In genomic region chr11:66855574-66856495, GRCh38 we compare ENCODE assay signal across 8 cellular contexts. TPM values are rescaled to one million over a fixed set of nuclear protein-coding genes. Genes with fewer than 3 reads are reported as not detected.
DNase-seq lines count a peak whose midpoint lies in the region; ATAC-seq, FAIRE-seq and TF ChIP-seq lines count a peak whose summit lies in the region.

No MANE protein-coding gene starts in this region.

- peak overlapping the region; percentile 76 for H3K27ac Mint-ChIP-seq in activated B cell treated with CpG ODN at 0.5 μM for 24 hours
- H3K27ac Mint-ChIP-seq in dendritic cell treated with granulocyte-macrophage colony-stimulating factor and Interleukin-4, amounts not matched to agents 40 ng/mL and 50 ng/mL, for 4 days = peak overlapping the region; percentile 98

- TF ChIP-seq CTCF in activated B cell treated with CpG ODN at 0.5 μM for 24 hours (IDR thresholded peaks at IDR 0.05) (no peak), HepG2 (CRISPR knock-in tag; IDR thresholded peaks at IDR 0.05) (no peak)

- peaks cover 11% of the 10 kb centered on the region for H3K4me1 ChIP-seq in HepG2 (ENCODE audit: insufficient read depth, low read length)

- peak overlapping the region; percentile 71 for H3K4me2 ChIP-seq in HepG2 (ENCODE audit: low read depth, low read length)

- intact Hi-C loops in activated B cell treated with CpG ODN at 0.5 μM for 24 hours (cut with micrococcal nuclease) (loop anchor here (1.0 kb wide), 2 partner anchors 12 to 13 kb away; partner anchors contain the start of gene RCE1), HepG2 (cut with micrococcal nuclease; ENCODE audit: unreplicated experiment) (no loop called here)
- intact Hi-C loops in dendritic cell treated with granulocyte-macrophage colony-stimulating factor and Interleukin-4, amounts not matched to agents 40 ng/mL and 50 ng/mL, for 4 days (cut with micrococcal nuclease) = loop anchor here (5.0 kb wide), 1 partner anchor 101 kb away; the partner anchor contains the start of gene PC

- H3K9me3 ChIP-seq in HepG2 (ENCODE audit: low read length) = no peaks in the 10 kb centered on the region

- in situ Hi-C loops in HepG2 (cut with HindIII; ENCODE audit: extremely low pct_ligation_motif_present, low pct_unique_long_range_greater_than_20kb) = no loop called here

- peaks cover 16% of the 10 kb centered on the region for H3K4me1 Mint-ChIP-seq in activated B cell treated with CpG ODN at 0.5 μM for 24 hours
- H3K4me1 Mint-ChIP-seq in dendritic cell treated with granulocyte-macrophage colony-stimulating factor and Interleukin-4, amounts not matched to agents 40 ng/mL and 50 ng/mL, for 4 days (ENCODE audit: low read depth) = peaks cover 53% of the 10 kb centered on the region

- H3K9me3 Mint-ChIP-seq in activated B cell treated with CpG ODN at 0.5 μM for 24 hours = no peaks in the 10 kb centered on the region
- H3K9me3 Mint-ChIP-seq in dendritic cell treated with granulocyte-macrophage colony-stimulating factor and Interleukin-4, amounts not matched to agents 40 ng/mL and 50 ng/mL, for 4 days = no peaks in the 10 kb centered on the region

- H3K4me3 Mint-ChIP-seq in activated B cell treated with CpG ODN at 0.5 μM for 24 hours = peak overlapping the region; percentile 86
- peak overlapping the region; percentile 94 for H3K4me3 Mint-ChIP-seq in dendritic cell treated with granulocyte-macrophage colony-stimulating factor and Interleukin-4, amounts not matched to agents 40 ng/mL and 50 ng/mL, for 4 days

- 86% methylated on average over 21 of the region's 51 CpGs for WGBS in HepG2 (ENCODE audit: low lambda C conversion rate)

- H3K9ac ChIP-seq in HepG2 (ENCODE audit: insufficient read depth, low read depth, low read length) = peak overlapping the region; percentile 53

- no peaks in the 10 kb centered on the region for H3K27me3 Mint-ChIP-seq in activated B cell treated with CpG ODN at 0.5 μM for 24 hours
- no peaks in the 10 kb centered on the region for H3K27me3 Mint-ChIP-seq in dendritic cell treated with granulocyte-macrophage colony-stimulating factor and Interleukin-4, amounts not matched to agents 40 ng/mL and 50 ng/mL, for 4 days

- no peak for TF ChIP-seq RAD21 in HepG2 (CRISPR knock-in tag; IDR thresholded peaks at IDR 0.05)

- H3K27me3 ChIP-seq in HepG2 (ENCODE audit: control insufficient read depth in 1 of 2, insufficient read depth in 2 of 2, low read length in 2 of 2) = no peaks in the 10 kb centered on the region

- BruUV-seq in HepG2 (replicated peaks; lab: Mats Ljungman, UMichigan) = no TSS peak

- no peak for FAIRE-seq in HepG2 (lab: Jason Lieb, UNC)

- CTCF ChIA-PET in activated B cell treated with CpG ODN at 0.5 μM for 24 hours (lab: Charles Lee) = interaction anchor here (0.8 to 1.3 kb wide), 2 partner anchors 160 to 178 kb away, joined by 3 read pairs; partner anchors contain the start of gene RBM4B
- CTCF ChIA-PET in HepG2 (lab: Yijun Ruan, JAX; ENCODE audit: low intra/inter-chr PET ratio, low total read pairs) = no interaction called here

- H3K79me2 ChIP-seq in HepG2 (ENCODE audit: insufficient read depth, low read length) = no peaks in the 10 kb centered on the region

- TF ChIP-seq EP300 in HepG2 (IDR thresholded peaks at IDR 0.05; ENCODE audit: low read depth in 2 of 2, low read length in 2 of 2) (no peak), HepG2 (CRISPR knock-in tag; IDR thresholded peaks at IDR 0.05; ENCODE audit: borderline replicate concordance) (no peak)

- peak in 1 of 2 experiments; percentile 58; a peak in 2 of 4 replicates for TF ChIP-seq POLR2A in HepG2 (IDR thresholded peaks at IDR 0.05; ENCODE audit: insufficient read depth in 1 of 2, low read depth in 2 of 2, low read length in 2 of 2)

- POLR2A ChIA-PET in activated B cell treated with CpG ODN at 0.5 μM for 24 hours (lab: Charles Lee) = interaction anchor here (0.6 to 6.2 kb wide), 10 partner anchors 9 to 484 kb away, joined by 3 to 123 read pairs (median 4); partner anchors contain the start of genes DPP3, PELI3, RBM14 and RBM4
- POLR2A ChIA-PET in HepG2 (lab: Yijun Ruan, JAX) = interaction anchor here (0.8 to 2.7 kb wide), 6 partner anchors 9 to 178 kb away, joined by 3 to 24 read pairs (median 4); partner anchors contain the start of genes C11orf86, RBM4B and RCE1

- no peaks in the 10 kb centered on the region for H3K36me3 Mint-ChIP-seq in activated B cell treated with CpG ODN at 0.5 μM for 24 hours (ENCODE audit: low read depth)
- H3K36me3 Mint-ChIP-seq in dendritic cell treated with granulocyte-macrophage colony-stimulating factor and Interleukin-4, amounts not matched to agents 40 ng/mL and 50 ng/mL, for 4 days (ENCODE audit: low read depth) = peaks cover 49% of the 10 kb centered on the region

- peak; percentile 98 for DNase-seq in AG08395 (ENCODE audit: low spot score)
- DNase-seq in NCI-H2227 treated with DMSO at 0.1 percent for 48 hours (lab: John Stamatoyannopoulos, UW) = peak; percentile 85
- no peak for DNase-seq in activated B cell treated with CpG ODN at 0.5 μM for 24 hours
- peak; percentile 62 for DNase-seq in HepG2 (ENCODE audit: low spot score)
- peak; percentile 82 to 92 for DNase-seq in stimulated activated CD4-positive, alpha-beta T cell treated with anti-CD3 and anti-CD28 coated beads, Interleukin-2, amount 100 ng/mL, for 24 hours

- peak overlapping the region; percentile 43 for H3K27ac ChIP-seq in HepG2 (ENCODE audit: extremely low read length, insufficient read depth, low read length)

- ATAC-seq in GM18867 (IDR thresholded peaks at IDR 0.05; ENCODE audit: unreplicated experiment) = peak; percentile 75
- peak; percentile 71 for ATAC-seq in HG03103 (IDR thresholded peaks at IDR 0.05; ENCODE audit: low read depth, unreplicated experiment)
- ATAC-seq in activated B cell treated with CpG ODN at 0.5 μM for 24 hours (ENCODE audit: low read depth) = peak; percentile 86
- peak; percentile 74 for ATAC-seq in HepG2

- no peaks in the 10 kb centered on the region for H4K20me1 ChIP-seq in HepG2 (ENCODE audit: insufficient read depth, low read length)

- peak overlapping the region; percentile 49 to 67 (median 63); a peak in 5 of 6 replicates for H3K4me3 ChIP-seq in HepG2 (replicated peaks in 1 of 3; ENCODE audit: insufficient read depth in 1 of 3, low read depth in 2 of 3, low read length in 3 of 3)

- H2AFZ ChIP-seq in HepG2 (ENCODE audit: low read length) = no peak overlapping the region

- peaks cover 3 to 6% of the 10 kb centered on the region in 2 experiments; a peak in 2 of 5 replicates for H3K36me3 ChIP-seq in HepG2 (replicated peaks in 1 of 2; ENCODE audit: control insufficient read depth in 1 of 2, insufficient read depth in 2 of 2, low read length in 2 of 2)

TF ChIP-seq in HepG2, 621 proteins besides CTCF, POLR2A, EP300 and RAD21 (continues in another document):
- TF ChIP-seq POLR2AphosphoS5 (IDR thresholded peaks at IDR 0.05; ENCODE audit: low read depth, low read length) = peak; percentile 47; the same call in 1 of the 2 replicates

RNA-seq across cellular contexts. Expression of gene LRFN4, which starts 1.0 kb away (rescaled TPM):
- total RNA-seq in activated B cell treated with CpG ODN at 0.5 μM for 24 hours = 3.4 and 3.8 TPM in 2 replicates
- 4.4 and 6.8 TPM in 2 replicates for total RNA-seq in HepG2 (2016; rRNA removed; fragmentation: Illumina TruSeq; extraction: Trizol)
- 1.1 TPM in 2 replicates for total RNA-seq in HepG2 (2016; cell fraction: cytosol; rRNA removed; fragmentation: Illumina TruSeq; extraction: Trizol; ENCODE audit: low read depth)
- 3.5 and 6.4 TPM in 2 replicates for total RNA-seq in HepG2 (2016; cell fraction: insoluble cytoplasmic fraction; rRNA removed; fragmentation: Illumina TruSeq; extraction: Trizol)
- total RNA-seq in HepG2 (2016; cell fraction: membrane; rRNA removed; fragmentation: Illumina TruSeq; extraction: Trizol) = 4.1 and 5.5 TPM in 2 replicates
- total RNA-seq in HepG2 (2016; cell fraction: nucleus; rRNA removed; fragmentation: Illumina TruSeq; extraction: Trizol) = 2.9 and 5.5 TPM in 2 replicates
- 1.3 and 2.4 TPM in 2 replicates for polyA plus RNA-seq in HepG2 (2011; rRNA removed)
- polyA plus RNA-seq in HepG2 (2011; cell fraction: cytosol; rRNA removed) = 1.7 and 3.3 TPM in 2 replicates
- 7.1 and 9.6 TPM in 2 replicates for polyA plus RNA-seq in HepG2 (2011; cell fraction: nucleus; rRNA removed)
- polyA plus RNA-seq in HepG2 (2012) = 1.2 and 2.5 TPM in 2 replicates
- polyA plus RNA-seq in HepG2 (2016; cell fraction: cytosol; fragmentation: Illumina TruSeq; extraction: Trizol; ENCODE audit: low read depth) = 1.4 and 1.5 TPM in 2 replicates
- polyA plus RNA-seq in HepG2 (2016; cell fraction: insoluble cytoplasmic fraction; fragmentation: Illumina TruSeq; extraction: Trizol; ENCODE audit: low read depth) = 3.8 and 4.4 TPM in 2 replicates
- 3.3 and 4.1 TPM in 2 replicates for polyA plus RNA-seq in HepG2 (2016; cell fraction: membrane; fragmentation: Illumina TruSeq; extraction: Trizol; ENCODE audit: low read depth)
- polyA plus RNA-seq in HepG2 (2016; cell fraction: nucleus; fragmentation: Illumina TruSeq; extraction: Trizol; ENCODE audit: insufficient read depth, low read depth) = 7.3 and 8.5 TPM in 2 replicates
- polyA minus RNA-seq in HepG2 (2011; rRNA and poly(A)+ RNA removed; ENCODE audit: low replicate concordance) = 3.9 and 38.9 TPM in 2 replicates
- 2.7 and 3.0 TPM in 2 replicates for polyA minus RNA-seq in HepG2 (2011; cell fraction: cytosol; rRNA and poly(A)+ RNA removed)
- polyA minus RNA-seq in HepG2 (2011; cell fraction: nucleus; rRNA and poly(A)+ RNA removed) = 1.1 and 1.5 TPM in 2 replicates

RNA-seq across cellular contexts. Expression of gene RCE1, which starts 12.6 kb away (rescaled TPM):
- total RNA-seq in activated B cell treated with CpG ODN at 0.5 μM for 24 hours (20.1 and 21.4 TPM in 2 replicates), HepG2 (2016; rRNA removed; fragmentation: Illumina TruSeq; extraction: Trizol) (8.0 and 22.2 TPM in 2 replicates)
- total RNA-seq in HepG2 (2016; cell fraction: cytosol; rRNA removed; fragmentation: Illumina TruSeq; extraction: Trizol; ENCODE audit: low read depth) = 5.3 and 5.8 TPM in 2 replicates
- total RNA-seq in HepG2 (2016; cell fraction: insoluble cytoplasmic fraction; rRNA removed; fragmentation: Illumina TruSeq; extraction: Trizol) = 8.3 and 23.5 TPM in 2 replicates
- 9.8 and 10.6 TPM in 2 replicates for total RNA-seq in HepG2 (2016; cell fraction: membrane; rRNA removed; fragmentation: Illumina TruSeq; extraction: Trizol)
- 18.1 and 22.0 TPM in 2 replicates for total RNA-seq in HepG2 (2016; cell fraction: nucleus; rRNA removed; fragmentation: Illumina TruSeq; extraction: Trizol)
- 22.4 and 29.3 TPM in 2 replicates for polyA plus RNA-seq in HepG2 (2011; rRNA removed)
- polyA plus RNA-seq in HepG2 (2011; cell fraction: cytosol; rRNA removed) = 18.4 and 29.0 TPM in 2 replicates
- 56.2 and 66.8 TPM in 2 replicates for polyA plus RNA-seq in HepG2 (2011; cell fraction: nucleus; rRNA removed)
- polyA plus RNA-seq in HepG2 (2012) = 14.4 and 22.1 TPM in 2 replicates
- 5.7 and 6.5 TPM in 2 replicates for polyA plus RNA-seq in HepG2 (2016; cell fraction: cytosol; fragmentation: Illumina TruSeq; extraction: Trizol; ENCODE audit: low read depth)
- 9.5 and 11.9 TPM in 2 replicates for polyA plus RNA-seq in HepG2 (2016; cell fraction: insoluble cytoplasmic fraction; fragmentation: Illumina TruSeq; extraction: Trizol; ENCODE audit: low read depth)
- polyA plus RNA-seq in HepG2 (2016; cell fraction: membrane; fragmentation: Illumina TruSeq; extraction: Trizol; ENCODE audit: low read depth) = 8.8 and 9.5 TPM in 2 replicates
- 41.3 and 46.5 TPM in 2 replicates for polyA plus RNA-seq in HepG2 (2016; cell fraction: nucleus; fragmentation: Illumina TruSeq; extraction: Trizol; ENCODE audit: insufficient read depth, low read depth)
- polyA minus RNA-seq in HepG2 (2011; rRNA and poly(A)+ RNA removed; ENCODE audit: low replicate concordance) = 40.2 and 41.8 TPM in 2 replicates
- polyA minus RNA-seq in HepG2 (2011; cell fraction: cytosol; rRNA and poly(A)+ RNA removed) = 11.0 and 11.1 TPM in 2 replicates
- polyA minus RNA-seq in HepG2 (2011; cell fraction: nucleus; rRNA and poly(A)+ RNA removed) = 16.7 and 18.8 TPM in 2 replicates
